Comparison of ENCODE assay signal across 19 cellular contexts in genomic region chr16:86492961-86493639, GRCh38. TPM values are rescaled to one million over a fixed set of nuclear protein-coding genes. Genes with fewer than 3 reads are reported as not detected.
"Had no signal": no experiment of that assay in that cellular context is flagged by ENCODE, and none has a peak within 500 bp of the region (broad histone marks: within the 10 kb centered on the region; RNA-seq: fewer than 3 reads in every experiment).

No MANE protein-coding gene starts in this region.

- H3K27ac Mint-ChIP-seq: activated CD4-positive, alpha-beta memory T cell treated with anti-CD3 and anti-CD28 coated beads for 36 hours; activated CD4-positive, alpha-beta T cell treated with anti-CD3 and anti-CD28 coated beads for 36 hours; activated CD8-positive, alpha-beta memory T cell treated with anti-CD3 and anti-CD28 coated beads, Interleukin-2, amount 10 ng/mL, durations not matched to agents 7 days and 5 days; activated naive CD4-positive, alpha-beta T cell treated with anti-CD3 and anti-CD28 coated beads, Interleukin-2, amount 50 U/mL, for 24 hours; activated T-cell treated with anti-CD3 and anti-CD28 coated beads, Interleukin-2, amount 50 U/mL, for 24 hours; naive thymus-derived CD8-positive, alpha-beta T cell had no signal

- H3K4me3 Mint-ChIP-seq: activated CD4-positive, alpha-beta memory T cell treated with anti-CD3 and anti-CD28 coated beads for 36 hours; activated CD4-positive, alpha-beta T cell treated with anti-CD3 and anti-CD28 coated beads for 36 hours; activated CD8-positive, alpha-beta memory T cell treated with anti-CD3 and anti-CD28 coated beads, Interleukin-2, amount 10 ng/mL, durations not matched to agents 7 days and 5 days; activated naive CD4-positive, alpha-beta T cell treated with anti-CD3 and anti-CD28 coated beads, Interleukin-2, amount 50 U/mL, for 24 hours; activated T-cell treated with anti-CD3 and anti-CD28 coated beads, Interleukin-2, amount 50 U/mL, for 24 hours; naive thymus-derived CD8-positive, alpha-beta T cell had no signal

- H3K36me3 Mint-ChIP-seq: activated CD4-positive, alpha-beta memory T cell treated with anti-CD3 and anti-CD28 coated beads for 36 hours; activated CD8-positive, alpha-beta memory T cell treated with anti-CD3 and anti-CD28 coated beads, Interleukin-2, amount 10 ng/mL, durations not matched to agents 7 days and 5 days; activated naive CD4-positive, alpha-beta T cell treated with anti-CD3 and anti-CD28 coated beads, Interleukin-2, amount 50 U/mL, for 24 hours; naive thymus-derived CD8-positive, alpha-beta T cell had no signal

- DNase-seq: activated CD4-positive, alpha-beta memory T cell treated with anti-CD3 and anti-CD28 coated beads for 36 hours; activated CD4-positive, alpha-beta T cell treated with anti-CD3 and anti-CD28 coated beads for 36 hours; activated CD8-positive, alpha-beta memory T cell treated with anti-CD3 and anti-CD28 coated beads, Interleukin-2, amount 10 ng/mL, durations not matched to agents 7 days and 5 days; activated T-cell treated with anti-CD3 and anti-CD28 coated beads, Interleukin-2, amount 50 U/mL, for 24 hours; adrenal gland; foreskin keratinocyte; head of caudate nucleus; left cardiac atrium; midbrain; small intestine; stimulated activated CD4-positive, alpha-beta T cell treated with anti-CD3 and anti-CD28 coated beads, Interleukin-4, amount 100 ng/mL, for 24 hours; stimulated activated naive CD4-positive, alpha-beta T cell; T-helper 2 cell; trophoblast cell had no signal

- H3K27ac ChIP-seq: adrenal gland, foreskin keratinocyte, neutrophil, right atrium auricular region had no signal

- H3K4me1 Mint-ChIP-seq: activated CD8-positive, alpha-beta memory T cell treated with anti-CD3 and anti-CD28 coated beads, Interleukin-2, amount 10 ng/mL, durations not matched to agents 7 days and 5 days; activated naive CD4-positive, alpha-beta T cell treated with anti-CD3 and anti-CD28 coated beads, Interleukin-2, amount 50 U/mL, for 24 hours had no signal

- H3K4me1 ChIP-seq: adrenal gland, foreskin keratinocyte had no signal

- ATAC-seq: activated CD4-positive, alpha-beta T cell treated with anti-CD3 and anti-CD28 coated beads for 36 hours; activated CD8-positive, alpha-beta memory T cell treated with anti-CD3 and anti-CD28 coated beads, Interleukin-2, amount 10 ng/mL, durations not matched to agents 7 days and 5 days; foreskin keratinocyte; left cardiac atrium; naive thymus-derived CD8-positive, alpha-beta T cell had no signal

- H3K36me3 ChIP-seq: adrenal gland, neutrophil, right atrium auricular region had no signal

- H3K9me3 Mint-ChIP-seq: activated CD4-positive, alpha-beta memory T cell treated with anti-CD3 and anti-CD28 coated beads for 36 hours; activated naive CD4-positive, alpha-beta T cell treated with anti-CD3 and anti-CD28 coated beads, Interleukin-2, amount 50 U/mL, for 24 hours; activated T-cell treated with anti-CD3 and anti-CD28 coated beads, Interleukin-2, amount 50 U/mL, for 24 hours; naive thymus-derived CD8-positive, alpha-beta T cell had no signal

- H3K4me3 ChIP-seq: adrenal gland, lung, right atrium auricular region had no signal

- H3K9me3 ChIP-seq: adrenal gland, neutrophil, right atrium auricular region had no signal

RNA-seq across cellular contexts. Expression of gene FOXF1, which starts 17.2 kb away (rescaled TPM):
- total RNA-seq: activated CD4-positive, alpha-beta memory T cell treated with anti-CD3 and anti-CD28 coated beads for 36 hours; activated CD4-positive, alpha-beta T cell treated with anti-CD3 and anti-CD28 coated beads for 36 hours; activated CD8-positive, alpha-beta memory T cell treated with anti-CD3 and anti-CD28 coated beads, Interleukin-2, amount 10 ng/mL, durations not matched to agents 7 days and 5 days; foreskin keratinocyte; naive thymus-derived CD8-positive, alpha-beta T cell had no signal
- polyA plus RNA-seq: foreskin keratinocyte; naive thymus-derived CD8-positive, alpha-beta T cell had no signal
